8 cellular contexts compared by ENCODE assay signal in the genomic region with DNA sequence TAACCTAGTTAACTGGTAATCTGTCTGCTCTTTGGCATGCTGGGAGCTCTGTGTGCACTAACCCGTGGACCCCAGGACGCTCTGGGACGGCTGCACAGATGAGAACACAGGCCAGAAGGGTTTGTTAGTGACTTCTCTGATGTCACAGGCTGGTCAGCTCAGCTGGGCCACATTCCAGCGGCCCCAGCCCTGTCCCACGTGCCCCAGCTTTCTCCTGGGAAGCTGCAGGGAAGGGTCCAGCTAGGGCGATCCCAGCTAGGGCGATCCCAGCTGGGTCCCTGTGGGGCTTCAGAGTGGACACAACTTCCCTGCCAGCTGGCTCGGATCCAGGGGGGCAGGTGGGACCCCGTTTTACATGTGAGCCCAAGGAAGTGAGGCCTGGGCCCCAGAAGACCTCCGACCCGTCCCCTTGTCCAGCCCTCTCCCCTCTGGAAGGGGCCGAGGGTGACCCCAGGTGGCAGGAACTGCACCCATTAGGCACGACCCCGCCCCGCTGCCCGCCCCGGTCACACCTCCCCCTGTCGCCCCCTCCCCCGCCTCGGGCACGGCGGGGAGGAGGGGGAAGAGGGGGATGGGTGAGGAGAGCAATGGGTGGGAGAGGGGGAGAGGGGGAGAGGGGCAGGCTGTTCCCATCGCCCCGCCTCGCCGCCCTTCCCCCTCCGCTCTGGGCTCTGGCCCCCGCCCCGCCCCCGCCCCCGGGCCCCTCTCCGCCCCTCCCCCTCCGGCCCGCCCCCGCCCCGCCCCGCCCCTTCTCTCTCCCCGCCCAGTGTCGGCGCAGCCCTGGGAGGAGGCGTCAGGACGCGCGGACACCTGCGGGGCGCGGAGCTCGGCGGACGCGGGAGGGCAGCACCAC.
DNase-seq lines count a peak whose midpoint lies in the region; ATAC-seq and TF ChIP-seq lines count a peak whose summit lies in the region.

No MANE protein-coding gene starts in this region.

- H3K9ac ChIP-seq in HCT116 (ENCODE audit: low read length): no peak overlapping the region
- peak overlapping the region; percentile 39 to 75 for H3K9ac ChIP-seq in liver (ENCODE audit: low read depth in 1 of 2, low read length in 2 of 2)

- no peak for TF ChIP-seq POLR2A in HCT116 (IDR thresholded peaks at IDR 0.05; ENCODE audit: borderline replicate concordance, extremely low read depth, insufficient read depth, insufficient read length)

- POLR2A ChIA-PET in HCT116 (lab: Charles Lee): interaction anchor here (1.1 kb wide), 1 partner anchor 8 kb away, joined by 4 read pairs; no protein-coding TSS in a partner anchor

- H3K27me3 ChIP-seq in HCT116 (ENCODE audit: insufficient read depth, low read length): no peaks in the 10 kb centered on the region
- H3K27me3 ChIP-seq in liver (ENCODE audit: control insufficient read depth in 4 of 4, insufficient read depth in 4 of 4, low read length in 3 of 4): no peaks in the 10 kb centered on the region
- H3K27me3 ChIP-seq in tibial artery: peaks cover 0 to 94% of the 10 kb centered on the region in 2 donors
- peaks cover 19% of the 10 kb centered on the region for H3K27me3 ChIP-seq in effector memory CD4-positive, alpha-beta T cell (replicated peaks; ENCODE audit: control insufficient read depth, insufficient read depth, low read length, poor library complexity, severe bottlenecking)

- no peaks in the 10 kb centered on the region for H4K20me1 ChIP-seq in HCT116 (ENCODE audit: insufficient read depth)

- RAD21 ChIA-PET in HCT116 (lab: Charles Lee; ENCODE audit: low non-redundant PET in 1 of 2, low total read pairs in 2 of 2, uncharacterized antibody in 2 of 2, unreplicated experiment in 2 of 2): interaction anchor here (0.7 kb wide), 2 partner anchors 8 to 46 kb away, joined by 3 to 7 read pairs; no protein-coding TSS in a partner anchor

- TF ChIP-seq CTCF in HCT116 (IDR thresholded peaks at IDR 0.05 in 2 of 3, conservative IDR thresholded peaks at IDR 0.05 in 1 of 3; ENCODE audit: borderline replicate concordance in 1 of 3, insufficient read depth in 1 of 3, low read depth in 2 of 3, low read length in 2 of 3) (no peak), liver (IDR thresholded peaks at IDR 0.05; ENCODE audit: low read depth, low read length, missing input control) (no peak), tibial artery (IDR thresholded peaks at IDR 0.05) (no peak)

- 6% methylated on average over 47 of the region's 51 CpGs for WGBS in liver

- H3K27ac ChIP-seq in HCT116 (ENCODE audit: low read depth, low read length) (peak overlapping the region; percentile 27; the same call in 1 of the 2 replicates), liver (ENCODE audit: low read depth in 1 of 2, low read length in 2 of 2) (peak overlapping the region; percentile 96), tibial artery (no peak overlapping the region)
- no peak overlapping the region for H3K27ac ChIP-seq in effector memory CD4-positive, alpha-beta T cell (ENCODE audit: insufficient read depth, low read length, poor library complexity, severe bottlenecking)

- H3K4me1 ChIP-seq in HCT116 (ENCODE audit: control insufficient read depth in 1 of 2, insufficient read depth in 2 of 2, low read length in 2 of 2) (peaks cover 6 to 14% of the 10 kb centered on the region in 2 experiments; a peak in 3 of 4 replicates), liver (ENCODE audit: control insufficient read depth in 4 of 4, insufficient read depth in 4 of 4, low read length in 3 of 4) (peaks cover 8 to 23% (median 15%) of the 10 kb centered on the region in 4 donors), tibial artery (peaks cover 0 to 24% (median 20%) of the 10 kb centered on the region in 4 donors)
- peaks cover 10% of the 10 kb centered on the region for H3K4me1 ChIP-seq in effector memory CD4-positive, alpha-beta T cell (ENCODE audit: control insufficient read depth, insufficient read depth, low read length, poor library complexity, severe bottlenecking)

- no TSS peak for BruUV-seq in HCT116 (replicated peaks; lab: Mats Ljungman, UMichigan)

- H3K4me3 ChIP-seq in HCT116 (replicated peaks in 1 of 2; ENCODE audit: low read depth in 1 of 2, low read length in 2 of 2): peak overlapping the region; percentile 60 to 66; a peak in 2 of 4 replicates
- peak overlapping the region in 1 of 3 donors; percentile 62 for H3K4me3 ChIP-seq in liver (ENCODE audit: low read depth in 1 of 3, low read length in 3 of 3)
- peak overlapping the region; percentile 31 to 52 for H3K4me3 ChIP-seq in tibial artery
- H3K4me3 ChIP-seq in effector memory CD4-positive, alpha-beta T cell (ENCODE audit: insufficient read depth, low read depth, low read length, poor library complexity, severe bottlenecking): no peak overlapping the region

- H3K9me3 ChIP-seq in HCT116 (ENCODE audit: control insufficient read depth in 1 of 2, insufficient read depth in 1 of 2, low read depth in 1 of 2, low read length in 2 of 2): no peaks in the 10 kb centered on the region
- H3K9me3 ChIP-seq in liver (ENCODE audit: control insufficient read depth in 4 of 4, low read length in 3 of 4): no peaks in the 10 kb centered on the region
- H3K9me3 ChIP-seq in tibial artery: no peaks in the 10 kb centered on the region
- no peaks in the 10 kb centered on the region for H3K9me3 ChIP-seq in effector memory CD4-positive, alpha-beta T cell (ENCODE audit: control insufficient read depth, low read length)

- no peaks in the 10 kb centered on the region for H3K79me2 ChIP-seq in HCT116 (ENCODE audit: insufficient read depth, low read length)

- H3K4me2 ChIP-seq in HCT116 (ENCODE audit: low read length): peak overlapping the region; percentile 88

- no peak for TF ChIP-seq RAD21 in HCT116 (IDR thresholded peaks at IDR 0.05; ENCODE audit: low read depth)
- TF ChIP-seq RAD21 in liver (IDR thresholded peaks at IDR 0.05): no peak

- peak; percentile 85 for ATAC-seq in HCT116

- intact Hi-C loops in HCT116 (cut with micrococcal nuclease): no loop called here
- intact Hi-C loops in tibial artery (cut with DNase I; ENCODE audit: low total_unique reads): no loop called here

- H2AFZ ChIP-seq in HCT116 (ENCODE audit: low read depth, low read length, poor library complexity, severe bottlenecking): no peak overlapping the region

- no peaks in the 10 kb centered on the region for H3K9me2 ChIP-seq in HCT116 (ENCODE audit: insufficient read depth)

- CTCF ChIA-PET in HCT116 (lab: Charles Lee): interaction anchor here (0.6 to 1.8 kb wide), 2 partner anchors 19 to 38 kb away, joined by 3 to 6 read pairs; no protein-coding TSS in a partner anchor

- peak; percentile 74 for DNase-seq in DMS53 (lab: John Stamatoyannopoulos, UW)
- no peak for DNase-seq in DMS53 treated with DMSO at 0.1 percent for 48 hours (lab: John Stamatoyannopoulos, UW; ENCODE audit: unreplicated experiment)
- DNase-seq in HCT116 (ENCODE audit: low read depth, low spot score): no peak
- DNase-seq in NCI-H748 (lab: John Stamatoyannopoulos, UW; ENCODE audit: unreplicated experiment): peak; percentile 84
- peak; percentile 15 for DNase-seq in central memory CD4-positive, alpha-beta T cell
- DNase-seq in tibial artery: no peak
- no peak for DNase-seq in effector memory CD4-positive, alpha-beta T cell

- H3K36me3 ChIP-seq in HCT116 (ENCODE audit: control insufficient read depth in 1 of 2, insufficient read depth in 2 of 2, low read length in 2 of 2) (no peaks in the 10 kb centered on the region), liver (ENCODE audit: control insufficient read depth in 4 of 4, insufficient read depth in 3 of 4, low read depth in 1 of 4, low read length in 3 of 4) (no peaks in the 10 kb centered on the region), tibial artery (no peaks in the 10 kb centered on the region)
- no peaks in the 10 kb centered on the region for H3K36me3 ChIP-seq in effector memory CD4-positive, alpha-beta T cell (ENCODE audit: control insufficient read depth, insufficient read depth, low read length)

TF ChIP-seq in HCT116, 20 proteins besides CTCF, POLR2A, EP300 and RAD21:
- TF ChIP-seq ZFX (IDR thresholded peaks at IDR 0.05) (no peak), CEBPB (IDR thresholded peaks at IDR 0.05; ENCODE audit: low read depth) (no peak), POLR2AphosphoS5 (IDR thresholded peaks at IDR 0.05; ENCODE audit: low read depth, low read length) (peak; percentile 56; the same call in 1 of the 2 replicates), SIN3A (IDR thresholded peaks at IDR 0.05; ENCODE audit: low read depth) (no peak)
- TF ChIP-seq, protein P1, sequence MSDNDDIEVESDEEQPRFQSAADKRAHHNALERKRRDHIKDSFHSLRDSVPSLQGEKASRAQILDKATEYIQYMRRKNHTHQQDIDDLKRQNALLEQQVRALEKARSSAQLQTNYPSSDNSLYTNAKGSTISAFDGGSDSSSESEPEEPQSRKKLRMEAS (IDR thresholded peaks at IDR 0.05): no peak

TF ChIP-seq in liver, 16 proteins besides CTCF, POLR2A, EP300 and RAD21:
- TF ChIP-seq YY1 (IDR thresholded peaks at IDR 0.05) (no peak), RXRA (IDR thresholded peaks at IDR 0.05) (peak; percentile 23 to 47), HNF4A (conservative IDR thresholded peaks at IDR 0.05) (peak; percentile 49 to 51), NR2F2 (IDR thresholded peaks at IDR 0.05) (no peak), SP1 (IDR thresholded peaks at IDR 0.05) (peak; percentile 79)
- TF ChIP-seq, protein P2, sequence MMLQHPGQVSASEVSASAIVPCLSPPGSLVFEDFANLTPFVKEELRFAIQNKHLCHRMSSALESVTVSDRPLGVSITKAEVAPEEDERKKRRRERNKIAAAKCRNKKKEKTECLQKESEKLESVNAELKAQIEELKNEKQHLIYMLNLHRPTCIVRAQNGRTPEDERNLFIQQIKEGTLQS (IDR thresholded peaks at IDR 0.05): no peak

Comparison
In these comparisons a context has a peak if more than half of its experiments do, and no peak if none do; other contexts are left out.
1. DNase-seq: peak in DMS53 (single experiment), NCI-H748 (single experiment) and central memory CD4-positive, alpha-beta T cell (single experiment); none in DMS53 treated with DMSO at 0.1 percent for 48 hours (single experiment), HCT116 (single experiment), tibial artery (0 of 2) and effector memory CD4-positive, alpha-beta T cell (0 of 3).
2. H3K27ac ChIP-seq: peak in HCT116 (single experiment) and liver (2 of 2); none in tibial artery (0 of 2) and effector memory CD4-positive, alpha-beta T cell (single experiment).